19 cellular contexts compared by ENCODE assay signal in the genomic region with DNA sequence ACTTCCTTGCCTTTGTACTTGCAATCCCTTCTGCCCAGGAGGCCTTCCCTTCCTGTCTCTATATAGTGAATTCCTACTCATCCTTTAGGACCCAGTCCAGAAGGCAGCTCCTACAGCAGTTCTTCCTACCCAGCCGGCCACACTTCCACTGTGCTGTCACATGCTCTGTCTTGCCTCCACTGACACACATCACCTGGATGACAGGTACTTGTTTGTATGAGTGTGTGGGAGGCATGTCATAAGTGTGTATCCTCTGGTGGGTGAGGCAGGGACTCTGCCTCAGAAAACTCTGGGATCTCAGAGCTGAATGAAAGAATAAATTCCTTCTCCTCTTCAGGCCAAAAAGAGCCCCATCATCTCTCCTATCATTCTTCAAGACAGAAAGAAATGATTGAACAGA. TPM values are rescaled to one million over a fixed set of nuclear protein-coding genes. Genes with fewer than 3 reads are reported as not detected.
DNase-seq lines count a peak whose midpoint lies in the region; ATAC-seq, FAIRE-seq and TF ChIP-seq lines count a peak whose summit lies in the region.
"Had no signal": no experiment of that assay in that cellular context is flagged by ENCODE, and none has a peak within 500 bp of the region (broad histone marks: within the 10 kb centered on the region; RNA-seq: fewer than 3 reads in every experiment).

No MANE protein-coding gene starts in this region.

- TF ChIP-seq CTCF in endothelial cell (IDR thresholded peaks at IDR 0.05; ENCODE audit: unreplicated experiment) = no peak
- no peak for TF ChIP-seq CTCF in gastroesophageal sphincter (IDR thresholded peaks at IDR 0.05)
- TF ChIP-seq CTCF in tibial nerve (IDR thresholded peaks at IDR 0.05) = no peak

- no peaks in the 10 kb centered on the region for H3K27me3 ChIP-seq in gastroesophageal sphincter
- H3K27me3 ChIP-seq in tibial nerve = no peaks in the 10 kb centered on the region

- FAIRE-seq in GM12891 (lab: Jason Lieb, UNC) = peak; percentile 13
- FAIRE-seq: H1 had no signal

- TF ChIP-seq EP300 in gastroesophageal sphincter (IDR thresholded peaks at IDR 0.05) (no peak), tibial nerve (IDR thresholded peaks at IDR 0.05) (no peak)

- no peaks in the 10 kb centered on the region for H3K9me3 Mint-ChIP-seq in activated naive CD4-positive, alpha-beta T cell treated with anti-CD3 and anti-CD28 coated beads, Interleukin-2, amount 50 U/mL, for 24 hours
- H3K9me3 Mint-ChIP-seq in activated naive CD4-positive, alpha-beta T cell treated with anti-CD3 and anti-CD28 coated beads, Interleukin-2, amount 50 U/mL, for 72 hours = no peaks in the 10 kb centered on the region
- no peaks in the 10 kb centered on the region for H3K9me3 Mint-ChIP-seq in endothelial cell (ENCODE audit: unreplicated experiment)

- H3K27ac ChIP-seq in gastroesophageal sphincter (no peak overlapping the region), tibial nerve (no peak overlapping the region)
- H3K27ac ChIP-seq: C4-2B had no signal

- no peaks in the 10 kb centered on the region for H3K27me3 Mint-ChIP-seq in activated naive CD4-positive, alpha-beta T cell treated with anti-CD3 and anti-CD28 coated beads, Interleukin-2, amount 50 U/mL, for 24 hours
- H3K27me3 Mint-ChIP-seq in endothelial cell (ENCODE audit: unreplicated experiment) = peaks cover 5% of the 10 kb centered on the region

- H3K4me1 ChIP-seq in gastroesophageal sphincter = peaks cover 0 to 5% (median 0%) of the 10 kb centered on the region in 3 donors
- H3K4me1 ChIP-seq in tibial nerve = peaks cover 0 to 7% (median 2%) of the 10 kb centered on the region in 4 donors
- H3K4me1 ChIP-seq: Caco-2 had no signal

- peaks cover 12% of the 10 kb centered on the region for H3K36me3 Mint-ChIP-seq in activated naive CD4-positive, alpha-beta T cell treated with anti-CD3 and anti-CD28 coated beads, Interleukin-2, amount 50 U/mL, for 24 hours
- peaks cover 22 to 26% of the 10 kb centered on the region in 2 donors for H3K36me3 Mint-ChIP-seq in activated naive CD4-positive, alpha-beta T cell treated with anti-CD3 and anti-CD28 coated beads, Interleukin-2, amount 50 U/mL, for 72 hours
- H3K36me3 Mint-ChIP-seq in endothelial cell (ENCODE audit: low read depth, unreplicated experiment) = peaks cover 30% of the 10 kb centered on the region

- peaks cover 43% of the 10 kb centered on the region for H3K4me1 Mint-ChIP-seq in activated naive CD4-positive, alpha-beta T cell treated with anti-CD3 and anti-CD28 coated beads, Interleukin-2, amount 50 U/mL, for 24 hours
- H3K4me1 Mint-ChIP-seq in endothelial cell (ENCODE audit: unreplicated experiment) = peaks cover 11% of the 10 kb centered on the region

- no peak for TF ChIP-seq POLR2A in GM12891 (IDR thresholded peaks at IDR 0.05; ENCODE audit: low read depth, low read length)
- no peak for TF ChIP-seq POLR2A in gastroesophageal sphincter (IDR thresholded peaks at IDR 0.05)
- no peak for TF ChIP-seq POLR2A in tibial nerve (IDR thresholded peaks at IDR 0.05)

- WGBS in gastroesophageal sphincter (ENCODE audit: low coverage in 1 of 2), 2 donors = no CpG with 5 or more reads among the region's 1 CpG
- 82 to 93% methylated on average over 1 of the region's 1 CpG for WGBS in tibial nerve, 2 donors

- ATAC-seq in activated naive CD4-positive, alpha-beta T cell treated with anti-CD3 and anti-CD28 coated beads, Interleukin-2, amount 50 U/mL, for 72 hours = no peak
- ATAC-seq in gastroesophageal sphincter = no peak

- no peak overlapping the region for H3K4me3 Mint-ChIP-seq in activated naive CD4-positive, alpha-beta T cell treated with anti-CD3 and anti-CD28 coated beads, Interleukin-2, amount 50 U/mL, for 24 hours
- peak overlapping the region; percentile 24 for H3K4me3 Mint-ChIP-seq in endothelial cell (ENCODE audit: unreplicated experiment)

- peaks cover 0 to 66% of the 10 kb centered on the region in 2 donors for H3K36me3 ChIP-seq in gastroesophageal sphincter
- H3K36me3 ChIP-seq in tibial nerve = peaks cover 0 to 67% (median 0%) of the 10 kb centered on the region in 3 donors

- no peak for DNase-seq in activated naive CD4-positive, alpha-beta T cell treated with anti-CD3 and anti-CD28 coated beads, Interleukin-2, amount 50 U/mL, for 72 hours (ENCODE audit: low spot score in 2 of 2)
- DNase-seq in GM12891 (ENCODE audit: insufficient read length, low spot score) = no peak
- DNase-seq in endothelial cell (ENCODE audit: low spot score) = no peak
- peak; percentile 43 for DNase-seq in putamen (ENCODE audit: low spot score)
- no peak for DNase-seq in tibial nerve (ENCODE audit: low spot score in 2 of 2)
- DNase-seq: Caco-2; DMS153; NCI-H1105 treated with DMSO at 0.1 percent for 48 hours; NCI-H1694 treated with DMSO at 0.1 percent for 48 hours; NCI-H2107; NCI-H226; NCI-H526 treated with DMSO at 0.1 percent for 48 hours; NK-92 treated with Interleukin-12 subunit alpha and Interleukin-12 subunit beta, amount 100 ng/mL, for 24 hours had no signal

- no peak overlapping the region for H3K4me3 ChIP-seq in gastroesophageal sphincter
- H3K4me3 ChIP-seq in tibial nerve = no peak overlapping the region

- H3K9me3 ChIP-seq in gastroesophageal sphincter (no peaks in the 10 kb centered on the region), tibial nerve (no peaks in the 10 kb centered on the region)
- H3K9me3 ChIP-seq: Caco-2 had no signal

- H3K27ac Mint-ChIP-seq in activated naive CD4-positive, alpha-beta T cell treated with anti-CD3 and anti-CD28 coated beads, Interleukin-2, amount 50 U/mL, for 24 hours = peak overlapping the region; percentile 30
- H3K27ac Mint-ChIP-seq in activated naive CD4-positive, alpha-beta T cell treated with anti-CD3 and anti-CD28 coated beads, Interleukin-2, amount 50 U/mL, for 72 hours = peak overlapping the region in 1 of 2 donors; percentile 50
- peak overlapping the region; percentile 10 for H3K27ac Mint-ChIP-seq in endothelial cell (ENCODE audit: unreplicated experiment)

TF ChIP-seq in GM12891, 5 proteins besides CTCF, POLR2A, EP300 and RAD21:
- TF ChIP-seq SPI1 (IDR thresholded peaks at IDR 0.05; ENCODE audit: low read depth, low read length) (no peak), POLR2AphosphoS5 (IDR thresholded peaks at IDR 0.05; ENCODE audit: low read depth, low read length) (no peak)

RNA-seq across cellular contexts. Expression of a gene that starts 5.1 kb away (rescaled TPM):
- 1 to 10 TPM; 1.6 to 4.8 TPM for total RNA-seq in activated naive CD4-positive, alpha-beta T cell treated with anti-CD3 and anti-CD28 coated beads, Interleukin-2, amount 50 U/mL, for 72 hours
- polyA plus RNA-seq in GM12891 (2012; ENCODE audit: low read depth, missing spikeins) = 2.6 TPM
- 5.1 TPM for total RNA-seq in endothelial cell (ENCODE audit: unreplicated experiment)
- total RNA-seq in gastroesophageal sphincter = 10 to 100 TPM in 2 of 4 donors, 1 to 10 TPM in 2; 6.5 to 13.9 (median 10.0) TPM
- 10 to 100 TPM in 3 of 4 donors, 1 to 10 TPM in 1; 7.2 to 32.4 (median 17.6) TPM for total RNA-seq in tibial nerve

RNA-seq across cellular contexts. Expression of a gene that starts 8.8 kb away (rescaled TPM):
- total RNA-seq in activated naive CD4-positive, alpha-beta T cell treated with anti-CD3 and anti-CD28 coated beads, Interleukin-2, amount 50 U/mL, for 72 hours = 100 to 1,000 TPM; 113 to 117 TPM
- polyA plus RNA-seq in GM12891 (2012; ENCODE audit: low read depth, missing spikeins) = 98.8 TPM
- total RNA-seq in endothelial cell (ENCODE audit: unreplicated experiment) (78.8 TPM), gastroesophageal sphincter (10 to 100 TPM; 52.6 to 68.5 (median 61.3) TPM), tibial nerve (10 to 100 TPM; 23.3 to 77.7 (median 36.4) TPM)

RNA-seq across cellular contexts. Expression of a gene that starts 27.3 kb away (rescaled TPM):
- 1 to 10 TPM in 1 of 2 donors, under 1 TPM in 1; 0.61 to 1.5 TPM for total RNA-seq in activated naive CD4-positive, alpha-beta T cell treated with anti-CD3 and anti-CD28 coated beads, Interleukin-2, amount 50 U/mL, for 72 hours
- 0.19 TPM for polyA plus RNA-seq in GM12891 (2012; ENCODE audit: low read depth, missing spikeins)
- total RNA-seq in endothelial cell (ENCODE audit: unreplicated experiment) = 1.4 TPM
- total RNA-seq in gastroesophageal sphincter = 10 to 100 TPM in 2 of 4 donors, 1 to 10 TPM in 2; 2.7 to 26.8 (median 10.1) TPM
- total RNA-seq in tibial nerve = 10 to 100 TPM; 12.5 to 27.8 (median 19.8) TPM
- total RNA-seq: H1, OCI-LY7, RPMI7951 had no signal
- polyA plus RNA-seq: H1 had no signal

RNA-seq across cellular contexts. Expression of a gene that starts 57.7 kb away (rescaled TPM):
- total RNA-seq in activated naive CD4-positive, alpha-beta T cell treated with anti-CD3 and anti-CD28 coated beads, Interleukin-2, amount 50 U/mL, for 72 hours = 10 to 100 TPM; 34.3 to 34.6 TPM
- polyA plus RNA-seq in GM12891 (2012; ENCODE audit: low read depth, missing spikeins) = 47.3 TPM
- total RNA-seq in endothelial cell (ENCODE audit: unreplicated experiment) (22.3 TPM), gastroesophageal sphincter (10 to 100 TPM; 39.5 to 50.2 (median 47.3) TPM), tibial nerve (10 to 100 TPM; 10.2 to 75.6 (median 34.7) TPM)
